Comparison of ENCODE assay signal across 16 cellular contexts in genomic region chr19:2413159-2413558, GRCh38. TPM values are rescaled to one million over a fixed set of nuclear protein-coding genes. Genes with fewer than 3 reads are reported as not detected.
A peak's percentile ranks its signal among the peaks of the same experiment; 100 is the strongest.
DNase-seq lines count a peak whose midpoint lies in the region; ATAC-seq and TF ChIP-seq lines count a peak whose summit lies in the region.
"Had no signal": no experiment of that assay in that cellular context is flagged by ENCODE, and none has a peak within 500 bp of the region (broad histone marks: within the 10 kb centered on the region; RNA-seq: fewer than 3 reads in every experiment).

No MANE protein-coding gene starts in this region.

- H3K27me3 ChIP-seq in WERI-Rb-1 (ENCODE audit: insufficient read depth, low read depth, severe bottlenecking), result no peaks in the 10 kb centered on the region
- H3K27me3 ChIP-seq: BLaER1 had no signal

- POLR2A ChIA-PET in activated naive CD8-positive, alpha-beta T cell treated with anti-CD3 and anti-CD28 coated beads, Interleukin-2, amount 10 ng/mL, durations not matched to agents 7 days and 5 days (lab: Charles Lee), result no interaction called here
- POLR2A ChIA-PET in HEK293 (lab: Yijun Ruan, JAX), result interaction anchor here (1.6 to 1.7 kb wide), 3 partner anchors 9 to 28 kb away, joined by 3 to 7 read pairs (median 4); partner anchors contain the start of gene TIMM13

- H3K27me3 Mint-ChIP-seq in activated naive CD8-positive, alpha-beta T cell treated with anti-CD3 and anti-CD28 coated beads, Interleukin-2, amount 10 ng/mL, durations not matched to agents 7 days and 5 days, result no peaks in the 10 kb centered on the region
- peaks cover 2% of the 10 kb centered on the region for H3K27me3 Mint-ChIP-seq in activated naive CD8-positive, alpha-beta T cell treated with anti-CD3 and anti-CD28 coated beads, Interleukin-2, amount 50 U/mL, for 24 hours
- H3K27me3 Mint-ChIP-seq in chondrocyte (ENCODE audit: low read depth), result peaks cover 3% of the 10 kb centered on the region
- H3K27me3 Mint-ChIP-seq in type B pancreatic cell, result peaks cover 9% of the 10 kb centered on the region

- no peak for ATAC-seq in activated naive CD8-positive, alpha-beta T cell treated with anti-CD3 and anti-CD28 coated beads, Interleukin-2, amount 10 ng/mL, durations not matched to agents 7 days and 5 days (ENCODE audit: low read depth)
- no peak for ATAC-seq in activated naive CD8-positive, alpha-beta T cell treated with anti-CD3 and anti-CD28 coated beads, Interleukin-2, amount 50 U/mL, for 24 hours

- no peaks in the 10 kb centered on the region for H3K9me3 ChIP-seq in HEK293 (ENCODE audit: control insufficient read depth, insufficient read depth, low read depth, low read length)
- peaks cover 3% of the 10 kb centered on the region for H3K9me3 ChIP-seq in WERI-Rb-1 (ENCODE audit: severe bottlenecking)
- H3K9me3 ChIP-seq: Caco-2 had no signal

- peaks cover 5% of the 10 kb centered on the region for H3K36me3 Mint-ChIP-seq in activated naive CD8-positive, alpha-beta T cell treated with anti-CD3 and anti-CD28 coated beads, Interleukin-2, amount 10 ng/mL, durations not matched to agents 7 days and 5 days
- peaks cover 4% of the 10 kb centered on the region for H3K36me3 Mint-ChIP-seq in activated naive CD8-positive, alpha-beta T cell treated with anti-CD3 and anti-CD28 coated beads, Interleukin-2, amount 50 U/mL, for 24 hours (ENCODE audit: low read depth)
- H3K36me3 Mint-ChIP-seq in chondrocyte (ENCODE audit: low read depth) (peaks cover 3% of the 10 kb centered on the region), type B pancreatic cell (peaks cover 4% of the 10 kb centered on the region)

- no peak overlapping the region for H3K4me3 ChIP-seq in HEK293 (ENCODE audit: low read depth, low read length)
- no peak overlapping the region for H3K4me3 ChIP-seq in WERI-Rb-1 (ENCODE audit: low read depth, low read length)
- H3K4me3 ChIP-seq: BLaER1, HAP-1 had no signal

- TF ChIP-seq CTCF in HEK293 (tag by site-specific recombination; IDR thresholded peaks at IDR 0.05) (no peak), chondrocyte (IDR thresholded peaks at IDR 0.05) (no peak), type B pancreatic cell (conservative IDR thresholded peaks at IDR 0.05) (no peak), WERI-Rb-1 (IDR thresholded peaks at IDR 0.05; ENCODE audit: low read depth, low read length) (no peak)

- CTCF ChIA-PET in HEK293 (lab: Yijun Ruan, JAX), result no interaction called here

- peak overlapping the region; percentile 18 for H3K27ac Mint-ChIP-seq in activated naive CD8-positive, alpha-beta T cell treated with anti-CD3 and anti-CD28 coated beads, Interleukin-2, amount 10 ng/mL, durations not matched to agents 7 days and 5 days
- H3K27ac Mint-ChIP-seq in activated naive CD8-positive, alpha-beta T cell treated with anti-CD3 and anti-CD28 coated beads, Interleukin-2, amount 50 U/mL, for 24 hours, result no peak overlapping the region
- H3K27ac Mint-ChIP-seq in chondrocyte (ENCODE audit: unreplicated experiment) (peak overlapping the region; percentile 46), type B pancreatic cell (peak overlapping the region; percentile 56)
- H3K27ac Mint-ChIP-seq: CD8-positive, alpha-beta memory T cell; HFFc6 had no signal

- peaks cover 4% of the 10 kb centered on the region for H3K9me3 Mint-ChIP-seq in activated naive CD8-positive, alpha-beta T cell treated with anti-CD3 and anti-CD28 coated beads, Interleukin-2, amount 10 ng/mL, durations not matched to agents 7 days and 5 days
- H3K9me3 Mint-ChIP-seq in activated naive CD8-positive, alpha-beta T cell treated with anti-CD3 and anti-CD28 coated beads, Interleukin-2, amount 50 U/mL, for 24 hours, result no peaks in the 10 kb centered on the region
- H3K9me3 Mint-ChIP-seq in chondrocyte (ENCODE audit: low read depth) (peaks cover 10% of the 10 kb centered on the region), type B pancreatic cell (no peaks in the 10 kb centered on the region)

- peaks cover 5% of the 10 kb centered on the region for H3K4me1 Mint-ChIP-seq in activated naive CD8-positive, alpha-beta T cell treated with anti-CD3 and anti-CD28 coated beads, Interleukin-2, amount 10 ng/mL, durations not matched to agents 7 days and 5 days
- no peaks in the 10 kb centered on the region for H3K4me1 Mint-ChIP-seq in activated naive CD8-positive, alpha-beta T cell treated with anti-CD3 and anti-CD28 coated beads, Interleukin-2, amount 50 U/mL, for 24 hours
- H3K4me1 Mint-ChIP-seq in chondrocyte (ENCODE audit: low read depth) (no peaks in the 10 kb centered on the region), type B pancreatic cell (ENCODE audit: unreplicated experiment) (no peaks in the 10 kb centered on the region)
- H3K4me1 Mint-ChIP-seq: CD8-positive, alpha-beta memory T cell had no signal

- H3K36me3 ChIP-seq in HEK293 (ENCODE audit: control insufficient read depth in 2 of 2, insufficient read depth in 1 of 2, low read length in 2 of 2) (peaks cover 0 to 11% of the 10 kb centered on the region in 2 experiments; a peak in 2 of 3 replicates), WERI-Rb-1 (no peaks in the 10 kb centered on the region)

- no peak for DNase-seq in activated naive CD8-positive, alpha-beta T cell treated with anti-CD3 and anti-CD28 coated beads, Interleukin-2, amount 10 ng/mL, durations not matched to agents 7 days and 5 days
- no peak for DNase-seq in activated naive CD8-positive, alpha-beta T cell treated with anti-CD3 and anti-CD28 coated beads, Interleukin-2, amount 50 U/mL, for 24 hours
- no peak for DNase-seq in chondrocyte (ENCODE audit: low spot score)
- DNase-seq in type B pancreatic cell (ENCODE audit: extremely low spot score, unreplicated experiment), result no peak
- DNase-seq in NCI-H526 (lab: John Stamatoyannopoulos, UW), result no peak
- DNase-seq in WERI-Rb-1, result no peak
- DNase-seq: AML-193; Caco-2; CD8-positive, alpha-beta memory T cell; DMS53; GF-D8; HFFc6 had no signal

- H3K4me1 ChIP-seq in HEK293 (ENCODE audit: control insufficient read depth, insufficient read depth, low read length), result no peaks in the 10 kb centered on the region
- H3K4me1 ChIP-seq: Caco-2, HAP-1 had no signal

- H3K27ac ChIP-seq in HEK293 (ENCODE audit: extremely low read depth, low read depth, low read length), result no peak overlapping the region
- no peak overlapping the region for H3K27ac ChIP-seq in WERI-Rb-1
- H3K27ac ChIP-seq: BLaER1 had no signal

- H3K4me3 Mint-ChIP-seq in activated naive CD8-positive, alpha-beta T cell treated with anti-CD3 and anti-CD28 coated beads, Interleukin-2, amount 10 ng/mL, durations not matched to agents 7 days and 5 days, result no peak overlapping the region
- no peak overlapping the region for H3K4me3 Mint-ChIP-seq in activated naive CD8-positive, alpha-beta T cell treated with anti-CD3 and anti-CD28 coated beads, Interleukin-2, amount 50 U/mL, for 24 hours
- no peak overlapping the region for H3K4me3 Mint-ChIP-seq in chondrocyte (ENCODE audit: unreplicated experiment)
- H3K4me3 Mint-ChIP-seq in type B pancreatic cell, result no peak overlapping the region
- H3K4me3 Mint-ChIP-seq: CD8-positive, alpha-beta memory T cell; HFFc6 had no signal

TF ChIP-seq in HEK293, 187 proteins besides CTCF, POLR2A, EP300 and RAD21 (continues in another document):
- TF ChIP-seq ZNF280D (tag by site-specific recombination; IDR thresholded peaks at IDR 0.05), result peak; percentile 94
- 0 out of 2 replicates have a peak, but pooled peaks have one; percentile 22 for TF ChIP-seq ZNF639 (tag by site-specific recombination; IDR thresholded peaks at IDR 0.05)
- no peak for TF ChIP-seq ZNF133 (tag by site-specific recombination; IDR thresholded peaks at IDR 0.05)

RNA-seq across cellular contexts. Expression of gene TIMM13, which starts 14.2 kb away (rescaled TPM):
- 10 to 100 TPM; 46.5 to 48.5 TPM for total RNA-seq in activated naive CD8-positive, alpha-beta T cell treated with anti-CD3 and anti-CD28 coated beads, Interleukin-2, amount 10 ng/mL, durations not matched to agents 7 days and 5 days
- total RNA-seq in chondrocyte (74.6 to 100 TPM (median 76.1 TPM) in 3 replicates), type B pancreatic cell (ENCODE audit: low replicate concordance) (132 and 139 TPM in 2 replicates)

RNA-seq across cellular contexts. Expression of gene LMNB2, which starts 43.6 kb away (rescaled TPM):
- 10 to 100 TPM; 74.9 to 83.3 TPM for total RNA-seq in activated naive CD8-positive, alpha-beta T cell treated with anti-CD3 and anti-CD28 coated beads, Interleukin-2, amount 10 ng/mL, durations not matched to agents 7 days and 5 days
- 35.5 to 56.0 TPM (median 36.6 TPM) in 3 replicates for total RNA-seq in chondrocyte
- total RNA-seq in type B pancreatic cell (ENCODE audit: low replicate concordance), result 63.6 and 116 TPM in 2 replicates

RNA-seq across cellular contexts. Expression of gene TMPRSS9, which starts 53.1 kb away (rescaled TPM):
- under 1 TPM in 1 of 2 experiments, not detected in 1; 0.22 TPM for total RNA-seq in activated naive CD8-positive, alpha-beta T cell treated with anti-CD3 and anti-CD28 coated beads, Interleukin-2, amount 10 ng/mL, durations not matched to agents 7 days and 5 days
- total RNA-seq in chondrocyte (0.15 to 0.26 TPM in 2 of 3 replicates, not detected in the other), type B pancreatic cell (ENCODE audit: low replicate concordance) (0.41 TPM in 1 of 2 replicates, not detected in the other)
- total RNA-seq: CD8-positive, alpha-beta memory T cell; HFFc6; HT1080 had no signal
